ENCODE assay signal across 8 cellular contexts in the genomic region with DNA sequence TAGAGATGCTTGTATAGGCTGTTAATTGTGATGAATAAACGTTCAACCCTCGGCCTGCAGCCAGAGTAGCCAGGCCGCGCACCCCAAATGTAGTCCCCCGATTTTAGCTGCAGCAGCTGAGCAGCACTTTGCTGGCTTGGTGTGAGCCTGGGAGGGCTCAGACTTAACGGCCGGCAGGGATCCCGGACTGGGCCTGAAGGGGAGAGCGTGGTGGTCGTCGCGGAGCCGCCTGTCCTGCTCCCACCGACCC. TPM values are rescaled to one million over a fixed set of nuclear protein-coding genes. Genes with fewer than 3 reads are reported as not detected.
DNase-seq lines count a peak whose midpoint lies in the region; ATAC-seq, FAIRE-seq and TF ChIP-seq lines count a peak whose summit lies in the region.

No MANE protein-coding gene starts in this region.

- H3K27ac ChIP-seq in A549 (peak overlapping the region; percentile 91 to 99), HL-60 (replicated peaks) (peak overlapping the region; percentile 97), cingulate gyrus (ENCODE audit: low read depth, low read length) (peak overlapping the region; percentile 89), muscle layer of duodenum (ENCODE audit: low read length) (peak overlapping the region; percentile 75)

- peaks cover 11% of the 10 kb centered on the region for H3K4me1 ChIP-seq in A549
- peaks cover 9% of the 10 kb centered on the region in 2 donors for H3K4me1 ChIP-seq in muscle layer of duodenum (ENCODE audit: control insufficient read depth in 1 of 2, insufficient read depth in 2 of 2, low read length in 2 of 2)

- CTCF ChIA-PET in A549 (lab: Yijun Ruan, JAX) = interaction anchor here (0.7 to 2.2 kb wide), 3 partner anchors 10 to 127 kb away, joined by 3 to 18 read pairs (median 4); a partner anchor contains a TSS

- peak overlapping the region; percentile 74 for H3K4me2 ChIP-seq in A549

- no peaks in the 10 kb centered on the region for H3K9me3 ChIP-seq in A549
- no peaks in the 10 kb centered on the region for H3K9me3 ChIP-seq in muscle layer of duodenum (ENCODE audit: control insufficient read depth in 1 of 2, low read length in 2 of 2)

- peak overlapping the region; percentile 59 for H3K4me3 ChIP-seq in A549
- peak overlapping the region; percentile 51 for H3K4me3 ChIP-seq in HL-60 (replicated peaks; ENCODE audit: insufficient read depth, low read length)
- H3K4me3 ChIP-seq in muscle layer of duodenum (ENCODE audit: low read depth in 1 of 2, low read length in 2 of 2) = peak overlapping the region; percentile 76 to 80

- peaks cover 23 to 40% of the 10 kb centered on the region in 2 donors for H3K36me3 ChIP-seq in muscle layer of duodenum (ENCODE audit: control insufficient read depth in 1 of 2, insufficient read depth in 2 of 2, low read length in 2 of 2)

- POLR2A ChIA-PET in A549 (lab: Yijun Ruan, JAX) = interaction anchor here (0.6 to 3.0 kb wide), 11 partner anchors 8 to 167 kb away, joined by 3 to 10 read pairs (median 4); a partner anchor contains a TSS

- no peak for DNase-seq in A549 (ENCODE audit: low read depth in 1 of 2, low spot score in 1 of 2)
- DNase-seq in HL-60 (ENCODE audit: low read depth in 1 of 2, low spot score in 1 of 2) = no peak
- no peak for DNase-seq in NCI-H1694 (lab: John Stamatoyannopoulos, UW)
- DNase-seq in DMS114 treated with DMSO at 0.1 percent for 48 hours (lab: John Stamatoyannopoulos, UW; ENCODE audit: unreplicated experiment) = no peak

- H3K27me3 ChIP-seq in HL-60 (ENCODE audit: insufficient read depth, poor library complexity, severe bottlenecking) (no peaks in the 10 kb centered on the region), muscle layer of duodenum (ENCODE audit: low read depth, low read length) (no peaks in the 10 kb centered on the region)

- TF ChIP-seq EP300 in A549 (IDR thresholded peaks at IDR 0.05) = no peak

- TF ChIP-seq RAD21 in A549 (conservative IDR thresholded peaks at IDR 0.05 in 1 of 2, IDR thresholded peaks at IDR 0.05 in 1 of 2) = no peak

- no peak for FAIRE-seq in A549 (lab: Jason Lieb, UNC)

- WGBS in A549 (ENCODE audit: missing lambda C conversion rate) = 21% methylated on average over 14 of the region's 14 CpGs

- no peak for TF ChIP-seq POLR2A in A549 (IDR thresholded peaks at IDR 0.05; ENCODE audit: low read length)

- TF ChIP-seq CTCF in A549 (IDR thresholded peaks at IDR 0.05) (no peak), HL-60 (IDR thresholded peaks at IDR 0.05; ENCODE audit: insufficient read depth, low read length) (no peak)

- ATAC-seq in A549 (peak in 1 of 2 experiments; percentile 7; a peak in 2 of 6 replicates), HG02938 (IDR thresholded peaks at IDR 0.05; ENCODE audit: unreplicated experiment) (no peak), HG02610 (IDR thresholded peaks at IDR 0.05; ENCODE audit: unreplicated experiment) (no peak)

TF ChIP-seq in A549, 52 proteins besides CTCF, POLR2A, EP300 and RAD21:
- TF ChIP-seq NR3C1 (IDR thresholded peaks at IDR 0.05) = no peak
- no peak for TF ChIP-seq EHMT2 (IDR thresholded peaks at IDR 0.05; ENCODE audit: low read depth)
- no peak for TF ChIP-seq CHD4 (IDR thresholded peaks at IDR 0.05; ENCODE audit: borderline replicate concordance)
- TF ChIP-seq, protein P1, sequence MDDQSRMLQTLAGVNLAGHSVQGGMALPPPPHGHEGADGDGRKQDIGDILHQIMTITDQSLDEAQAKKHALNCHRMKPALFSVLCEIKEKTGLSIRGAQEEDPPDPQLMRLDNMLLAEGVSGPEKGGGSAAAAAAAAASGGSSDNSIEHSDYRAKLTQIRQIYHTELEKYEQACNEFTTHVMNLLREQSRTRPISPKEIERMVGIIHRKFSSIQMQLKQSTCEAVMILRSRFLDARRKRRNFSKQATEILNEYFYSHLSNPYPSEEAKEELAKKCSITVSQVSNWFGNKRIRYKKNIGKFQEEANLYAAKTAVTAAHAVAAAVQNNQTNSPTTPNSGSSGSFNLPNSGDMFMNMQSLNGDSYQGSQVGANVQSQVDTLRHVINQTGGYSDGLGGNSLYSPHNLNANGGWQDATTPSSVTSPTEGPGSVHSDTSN (IDR thresholded peaks at IDR 0.05) = no peak
- TF ChIP-seq RCOR1 (IDR thresholded peaks at IDR 0.05; ENCODE audit: low read depth, low read length) = no peak
- no peak for TF ChIP-seq CBX8 (IDR thresholded peaks at IDR 0.05)
- TF ChIP-seq TFCP2L1 (CRISPR knock-in tag; IDR thresholded peaks at IDR 0.05) = no peak
- no peak for TF ChIP-seq MAZ (IDR thresholded peaks at IDR 0.05; ENCODE audit: borderline replicate concordance, low read depth, low read length)
- TF ChIP-seq FOSL2 (IDR thresholded peaks at IDR 0.05) = no peak
- no peak for TF ChIP-seq FOSL2 (CRISPR knock-in tag; IDR thresholded peaks at IDR 0.05)
- TF ChIP-seq, protein P2, sequence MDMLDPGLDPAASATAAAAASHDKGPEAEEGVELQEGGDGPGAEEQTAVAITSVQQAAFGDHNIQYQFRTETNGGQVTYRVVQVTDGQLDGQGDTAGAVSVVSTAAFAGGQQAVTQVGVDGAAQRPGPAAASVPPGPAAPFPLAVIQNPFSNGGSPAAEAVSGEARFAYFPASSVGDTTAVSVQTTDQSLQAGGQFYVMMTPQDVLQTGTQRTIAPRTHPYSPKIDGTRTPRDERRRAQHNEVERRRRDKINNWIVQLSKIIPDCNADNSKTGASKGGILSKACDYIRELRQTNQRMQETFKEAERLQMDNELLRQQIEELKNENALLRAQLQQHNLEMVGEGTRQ (IDR thresholded peaks at IDR 0.05) = no peak
- TF ChIP-seq JUNB (IDR thresholded peaks at IDR 0.05) = no peak
- no peak for TF ChIP-seq HDAC2 (IDR thresholded peaks at IDR 0.05)
- TF ChIP-seq, protein P3, sequence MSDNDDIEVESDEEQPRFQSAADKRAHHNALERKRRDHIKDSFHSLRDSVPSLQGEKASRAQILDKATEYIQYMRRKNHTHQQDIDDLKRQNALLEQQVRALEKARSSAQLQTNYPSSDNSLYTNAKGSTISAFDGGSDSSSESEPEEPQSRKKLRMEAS (IDR thresholded peaks at IDR 0.05) = no peak
- no peak for TF ChIP-seq FOSB (CRISPR knock-in tag; IDR thresholded peaks at IDR 0.05)
- TF ChIP-seq HOXB5 (CRISPR knock-in tag; IDR thresholded peaks at IDR 0.05) = no peak
- no peak for TF ChIP-seq NPAS2 (CRISPR knock-in tag; IDR thresholded peaks at IDR 0.05; ENCODE audit: borderline replicate concordance)
- TF ChIP-seq, protein P4, sequence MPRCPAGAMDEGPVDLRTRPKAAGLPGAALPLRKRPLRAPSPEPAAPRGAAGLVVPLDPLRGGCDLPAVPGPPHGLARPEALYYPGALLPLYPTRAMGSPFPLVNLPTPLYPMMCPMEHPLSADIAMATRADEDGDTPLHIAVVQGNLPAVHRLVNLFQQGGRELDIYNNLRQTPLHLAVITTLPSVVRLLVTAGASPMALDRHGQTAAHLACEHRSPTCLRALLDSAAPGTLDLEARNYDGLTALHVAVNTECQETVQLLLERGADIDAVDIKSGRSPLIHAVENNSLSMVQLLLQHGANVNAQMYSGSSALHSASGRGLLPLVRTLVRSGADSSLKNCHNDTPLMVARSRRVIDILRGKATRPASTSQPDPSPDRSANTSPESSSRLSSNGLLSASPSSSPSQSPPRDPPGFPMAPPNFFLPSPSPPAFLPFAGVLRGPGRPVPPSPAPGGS (IDR thresholded peaks at IDR 0.05) = no peak

RNA-seq across cellular contexts. Expression of a gene that starts 11.9 kb away (rescaled TPM):
- polyA plus RNA-seq in A549 (2011; rRNA removed) = 5.9 and 7.5 TPM in 2 replicates
- polyA plus RNA-seq in A549 (2012; cell fraction: cytosol; rRNA removed) = 4.3 and 6.3 TPM in 2 replicates
- polyA plus RNA-seq in A549 (2012; cell fraction: nucleus; rRNA removed) = 9.1 and 10.5 TPM in 2 replicates
- polyA plus RNA-seq in A549 (2017; fragmentation: RNase III; extraction: RNeasy Plus Mini Kit Qiagen cat#74134 plus additional on column Dnase treatment) = 12.3 to 13.7 TPM (median 13.6 TPM) in 3 replicates
- polyA minus RNA-seq in A549 (2011; rRNA and poly(A)+ RNA removed) = 10.0 and 10.1 TPM in 2 replicates

RNA-seq across cellular contexts. Expression of a gene that starts 12.9 kb away (rescaled TPM):
- 66.1 and 88.8 TPM in 2 replicates for polyA plus RNA-seq in A549 (2011; rRNA removed)
- polyA plus RNA-seq in A549 (2012; cell fraction: cytosol; rRNA removed) = 46.9 and 60.1 TPM in 2 replicates
- polyA plus RNA-seq in A549 (2012; cell fraction: nucleus; rRNA removed) = 85.6 and 97.4 TPM in 2 replicates
- 63.9 to 69.9 TPM (median 66.4 TPM) in 3 replicates for polyA plus RNA-seq in A549 (2017; fragmentation: RNase III; extraction: RNeasy Plus Mini Kit Qiagen cat#74134 plus additional on column Dnase treatment)
- 101 and 138 TPM in 2 replicates for polyA minus RNA-seq in A549 (2011; rRNA and poly(A)+ RNA removed)

RNA-seq across cellular contexts. Expression of a gene that starts 13.2 kb away (rescaled TPM):
- polyA plus RNA-seq in A549 (2011; rRNA removed) = 3.5 and 4.5 TPM in 2 replicates
- polyA plus RNA-seq in A549 (2012; cell fraction: cytosol; rRNA removed) = 15.3 and 15.5 TPM in 2 replicates
- polyA plus RNA-seq in A549 (2012; cell fraction: nucleus; rRNA removed) = 68.5 and 69.5 TPM in 2 replicates
- 7.7 to 9.9 TPM (median 9.5 TPM) in 3 replicates for polyA plus RNA-seq in A549 (2017; fragmentation: RNase III; extraction: RNeasy Plus Mini Kit Qiagen cat#74134 plus additional on column Dnase treatment)
- polyA minus RNA-seq in A549 (2011; rRNA and poly(A)+ RNA removed) = 2.3 and 3.2 TPM in 2 replicates

RNA-seq across cellular contexts. Expression of a gene that starts 26.8 kb away (rescaled TPM):
- polyA plus RNA-seq in A549 (2011; rRNA removed) (28.0 and 30.0 TPM in 2 replicates), A549 (2017; fragmentation: RNase III; extraction: RNeasy Plus Mini Kit Qiagen cat#74134 plus additional on column Dnase treatment) (37.1 to 42.0 TPM (median 37.3 TPM) in 3 replicates)
- polyA plus RNA-seq in A549 (2012; cell fraction: cytosol; rRNA removed) = 41.6 and 46.7 TPM in 2 replicates
- polyA plus RNA-seq in A549 (2012; cell fraction: nucleus; rRNA removed) = 198 and 211 TPM in 2 replicates
- polyA minus RNA-seq in A549 (2011; rRNA and poly(A)+ RNA removed) = 22.1 and 29.7 TPM in 2 replicates
